Comparison of ENCODE assay signal across 8 cellular contexts in genomic region chr2:173355866-173356508, GRCh38. TPM values are rescaled to one million over a fixed set of nuclear protein-coding genes. Genes with fewer than 3 reads are reported as not detected.
DNase-seq lines count a peak whose midpoint lies in the region; ATAC-seq and TF ChIP-seq lines count a peak whose summit lies in the region.

No MANE protein-coding gene starts in this region.

- H3K4me1 ChIP-seq in CD4-positive, CD25-positive, alpha-beta regulatory T cell (ENCODE audit: control insufficient read depth, insufficient read depth, low read length, poor library complexity, severe bottlenecking) = peaks cover 12% of the 10 kb centered on the region
- H3K4me1 ChIP-seq in mucosa of stomach (ENCODE audit: control insufficient read depth, insufficient read depth, low read length) = peaks cover 6% of the 10 kb centered on the region

- H3K9me3 ChIP-seq in CD4-positive, CD25-positive, alpha-beta regulatory T cell (ENCODE audit: control insufficient read depth in 2 of 2, low read length in 2 of 2) = no peaks in the 10 kb centered on the region
- no peaks in the 10 kb centered on the region for H3K9me3 ChIP-seq in mucosa of stomach (ENCODE audit: control insufficient read depth, low read length)

- peaks cover 8% of the 10 kb centered on the region for H3K27me3 Mint-ChIP-seq in CD4-positive, CD25-positive, alpha-beta regulatory T cell
- H3K27me3 Mint-ChIP-seq in HFFc6 (ENCODE audit: insufficient read depth) = peaks cover 18% of the 10 kb centered on the region

- TF ChIP-seq CTCF in HFFc6 (IDR thresholded peaks at IDR 0.05) (no peak), GM10266 (IDR thresholded peaks at IDR 0.05; ENCODE audit: control insufficient read depth, insufficient read depth, low read depth, missing control alignments) (no peak)

- no peak overlapping the region for H3K27ac ChIP-seq in CD4-positive, CD25-positive, alpha-beta regulatory T cell (ENCODE audit: insufficient read depth, low read length, poor library complexity, severe bottlenecking)

- DNase-seq in CD4-positive, CD25-positive, alpha-beta regulatory T cell = peak in 2 of 3 donors; percentile 3 to 32
- DNase-seq in HFFc6 = no peak
- DNase-seq in astrocyte of the hippocampus (ENCODE audit: low read depth, low spot score) = peak; percentile 44
- DNase-seq in GM10266 (ENCODE audit: extremely low spot score) = no peak
- no peak for DNase-seq in GM19238 (ENCODE audit: insufficient read length, low spot score)

- no peaks in the 10 kb centered on the region for H3K36me3 Mint-ChIP-seq in CD4-positive, CD25-positive, alpha-beta regulatory T cell
- H3K36me3 Mint-ChIP-seq in HFFc6 (ENCODE audit: low read depth) = no peaks in the 10 kb centered on the region; the same call in 1 of the 2 replicates

- H3K9ac ChIP-seq in mucosa of stomach (ENCODE audit: low read length) = no peak overlapping the region

- peak overlapping the region; percentile 24 to 81 (median 39) for H3K27ac Mint-ChIP-seq in CD4-positive, CD25-positive, alpha-beta regulatory T cell
- H3K27ac Mint-ChIP-seq in HFFc6 = no peak overlapping the region; the same call in 1 of the 2 replicates

- H3K4me1 Mint-ChIP-seq in CD4-positive, CD25-positive, alpha-beta regulatory T cell = peaks cover 17 to 44% (median 31%) of the 10 kb centered on the region in 4 donors
- H3K4me1 Mint-ChIP-seq in HFFc6 (ENCODE audit: low read depth) = peaks cover 18% of the 10 kb centered on the region

- ATAC-seq in CD4-positive, CD25-positive, alpha-beta regulatory T cell (ENCODE audit: low read depth in 2 of 2) = peak in 1 of 2 donors; percentile 3
- ATAC-seq in GM21423 (IDR thresholded peaks at IDR 0.05; ENCODE audit: unreplicated experiment) = no peak
- no peak for ATAC-seq in HG03135 (IDR thresholded peaks at IDR 0.05; ENCODE audit: unreplicated experiment)

- H3K36me3 ChIP-seq in CD4-positive, CD25-positive, alpha-beta regulatory T cell (ENCODE audit: control insufficient read depth, insufficient read depth, low read length) = no peaks in the 10 kb centered on the region
- H3K36me3 ChIP-seq in mucosa of stomach (ENCODE audit: control insufficient read depth, insufficient read depth, low read length) = no peaks in the 10 kb centered on the region

- peaks cover 0 to 5% (median 0%) of the 10 kb centered on the region in 7 donors for H3K9me3 Mint-ChIP-seq in CD4-positive, CD25-positive, alpha-beta regulatory T cell
- H3K9me3 Mint-ChIP-seq in HFFc6 = no peaks in the 10 kb centered on the region

- peaks cover 5% of the 10 kb centered on the region for H3K27me3 ChIP-seq in CD4-positive, CD25-positive, alpha-beta regulatory T cell (ENCODE audit: control insufficient read depth, insufficient read depth, low read length)
- peaks cover 37% of the 10 kb centered on the region for H3K27me3 ChIP-seq in mucosa of stomach (ENCODE audit: control insufficient read depth, insufficient read depth, low read length)

- peak overlapping the region; percentile 89 to 94 (median 92) for H3K4me3 Mint-ChIP-seq in CD4-positive, CD25-positive, alpha-beta regulatory T cell
- peak overlapping the region; percentile 87 for H3K4me3 Mint-ChIP-seq in HFFc6

- peak overlapping the region; percentile 87 for H3K4me3 ChIP-seq in CD4-positive, CD25-positive, alpha-beta regulatory T cell (ENCODE audit: low read depth, low read length)
- peak overlapping the region; percentile 22 for H3K4me3 ChIP-seq in mucosa of stomach (ENCODE audit: low read length)

RNA-seq across cellular contexts. Expression of gene CDCA7, which starts 1.3 kb away (rescaled TPM):
- 12.9 TPM for total RNA-seq in CD4-positive, CD25-positive, alpha-beta regulatory T cell
- 10 to 100 TPM in 2 of 4 donors, 1 to 10 TPM in 2; 7.2 to 20.0 (median 12.1) TPM for polyA plus RNA-seq in CD4-positive, CD25-positive, alpha-beta regulatory T cell
- 1 to 10 TPM; 5.9 to 9.1 (median 7.6) TPM for total RNA-seq in HFFc6 (2021; fragmentation: NEBNext Ultra II Directional; extraction: Animal tissue kit (Norgen Biotek cat#: 25700))

Comparison
In these comparisons a context has a peak if more than half of its experiments do, and no peak if none do; other contexts are left out.
1. DNase-seq: peak in CD4-positive, CD25-positive, alpha-beta regulatory T cell (2 of 3) and astrocyte of the hippocampus (single experiment); none in HFFc6 (single experiment), GM10266 (single experiment) and GM19238 (single experiment).